In genomic region chr3:42579346-42579745, GRCh38 we compare ENCODE assay signal across 8 cellular contexts. TPM values are rescaled to one million over a fixed set of nuclear protein-coding genes. Genes with fewer than 3 reads are reported as not detected.
A peak's percentile ranks its signal among the peaks of the same experiment; 100 is the strongest.
DNase-seq lines count a peak whose midpoint lies in the region; ATAC-seq and TF ChIP-seq lines count a peak whose summit lies in the region.
"Not testable (repeated sequence)": the region's sequence is repeated elsewhere in the genome, so short reads cannot be mapped to it uniquely, and the experiment has no call there.

No MANE protein-coding gene starts in this region.

- H2AFZ ChIP-seq in OCI-LY7 (ENCODE audit: low read length) = not testable (repeated sequence)

- ATAC-seq in T-helper 17 cell, natural killer cell: not testable (repeated sequence)

- peaks cover 42 to 62% (median 60%) of the 10 kb centered on the region in 3 donors for H3K4me1 Mint-ChIP-seq in CD8-positive, alpha-beta memory T cell
- H3K4me1 Mint-ChIP-seq in T-helper 17 cell = peaks cover 42% of the 10 kb centered on the region
- H3K4me1 Mint-ChIP-seq in activated naive CD4-positive, alpha-beta T cell treated with anti-CD3 and anti-CD28 coated beads, Interleukin-2, amount 50 U/mL, for 24 hours = peaks cover 56% of the 10 kb centered on the region
- peaks cover 45 to 48% of the 10 kb centered on the region in 2 donors for H3K4me1 Mint-ChIP-seq in natural killer cell
- peaks cover 24% of the 10 kb centered on the region for H3K4me1 Mint-ChIP-seq in progenitor cell of endocrine pancreas (ENCODE audit: low read depth)

- peak overlapping the region; percentile 30; the same call in 1 of the 2 replicates for H3K9ac ChIP-seq in BLaER1

- H3K27me3 ChIP-seq in BLaER1; CD8-positive, alpha-beta memory T cell (ENCODE audit: insufficient read depth, low read length, poor library complexity, severe bottlenecking); effector memory CD4-positive, alpha-beta T cell (replicated peaks; ENCODE audit: control insufficient read depth, insufficient read depth, low read length, poor library complexity, severe bottlenecking): not testable (repeated sequence)

- H3K27ac ChIP-seq in BLaER1; CD8-positive, alpha-beta memory T cell (ENCODE audit: low read depth, low read length); OCI-LY7 (ENCODE audit: low read depth, low read length, poor library complexity, severe bottlenecking): not testable (repeated sequence)
- peak overlapping the region; percentile 93 for H3K27ac ChIP-seq in effector memory CD4-positive, alpha-beta T cell (ENCODE audit: insufficient read depth, low read length, poor library complexity, severe bottlenecking)

- peak overlapping the region in 1 of 7 donors; percentile 46 for H3K4me3 Mint-ChIP-seq in CD8-positive, alpha-beta memory T cell
- H3K4me3 Mint-ChIP-seq in T-helper 17 cell; activated naive CD4-positive, alpha-beta T cell treated with anti-CD3 and anti-CD28 coated beads, Interleukin-2, amount 50 U/mL, for 24 hours; natural killer cell: not testable (repeated sequence)
- peak overlapping the region; percentile 6 for H3K4me3 Mint-ChIP-seq in progenitor cell of endocrine pancreas (ENCODE audit: low read depth)

- H3K27ac Mint-ChIP-seq in CD8-positive, alpha-beta memory T cell = peak overlapping the region in 7 of 8 donors; percentile 68 to 98 (median 89)
- peak overlapping the region; percentile 100 for H3K27ac Mint-ChIP-seq in T-helper 17 cell
- peak overlapping the region; percentile 9 for H3K27ac Mint-ChIP-seq in activated naive CD4-positive, alpha-beta T cell treated with anti-CD3 and anti-CD28 coated beads, Interleukin-2, amount 50 U/mL, for 24 hours
- H3K27ac Mint-ChIP-seq in natural killer cell = peak overlapping the region; percentile 96 to 97
- not testable (repeated sequence) for H3K27ac Mint-ChIP-seq in progenitor cell of endocrine pancreas

- not testable (repeated sequence) for BruUV-seq in OCI-LY7 (replicated peaks; lab: Mats Ljungman, UMichigan)

- peaks cover 16 to 32% (median 24%) of the 10 kb centered on the region in 3 donors for H3K36me3 Mint-ChIP-seq in CD8-positive, alpha-beta memory T cell
- not testable (repeated sequence) for H3K36me3 Mint-ChIP-seq in T-helper 17 cell (ENCODE audit: low read depth)
- peaks cover 19% of the 10 kb centered on the region for H3K36me3 Mint-ChIP-seq in activated naive CD4-positive, alpha-beta T cell treated with anti-CD3 and anti-CD28 coated beads, Interleukin-2, amount 50 U/mL, for 24 hours
- H3K36me3 Mint-ChIP-seq in natural killer cell (peaks cover 15% of the 10 kb centered on the region), progenitor cell of endocrine pancreas (ENCODE audit: insufficient read depth) (peaks cover 29% of the 10 kb centered on the region)

- H3K9me2 ChIP-seq in OCI-LY7 (ENCODE audit: insufficient read depth, low read length) = not testable (repeated sequence)

- peaks cover 32% of the 10 kb centered on the region for H3K4me1 ChIP-seq in BLaER1
- peaks cover 30% of the 10 kb centered on the region for H3K4me1 ChIP-seq in CD8-positive, alpha-beta memory T cell (ENCODE audit: insufficient read depth, low read length)
- peaks cover 27% of the 10 kb centered on the region for H3K4me1 ChIP-seq in OCI-LY7 (ENCODE audit: insufficient read depth, low read length, poor library complexity, severe bottlenecking)
- H3K4me1 ChIP-seq in effector memory CD4-positive, alpha-beta T cell (ENCODE audit: control insufficient read depth, insufficient read depth, low read length, poor library complexity, severe bottlenecking) = not testable (repeated sequence)

- not testable (repeated sequence) for H4K20me1 ChIP-seq in BLaER1; OCI-LY7 (ENCODE audit: insufficient read depth, low read length)

- not testable (repeated sequence) for TF ChIP-seq CTCF in OCI-LY7 (conservative IDR thresholded peaks at IDR 0.05; ENCODE audit: low read length); natural killer cell (IDR thresholded peaks at IDR 0.05); progenitor cell of endocrine pancreas (IDR thresholded peaks at IDR 0.05; ENCODE audit: unreplicated experiment)

- not testable (repeated sequence) for H3K27me3 Mint-ChIP-seq in CD8-positive, alpha-beta memory T cell; T-helper 17 cell; activated naive CD4-positive, alpha-beta T cell treated with anti-CD3 and anti-CD28 coated beads, Interleukin-2, amount 50 U/mL, for 24 hours; natural killer cell (ENCODE audit: low read depth in 2 of 2); progenitor cell of endocrine pancreas

- H3K4me3 ChIP-seq in BLaER1; CD8-positive, alpha-beta memory T cell (ENCODE audit: low read length); OCI-LY7 (ENCODE audit: low read depth, low read length, poor library complexity, severe bottlenecking); effector memory CD4-positive, alpha-beta T cell (ENCODE audit: insufficient read depth, low read depth, low read length, poor library complexity, severe bottlenecking): not testable (repeated sequence)

- peaks cover 18% of the 10 kb centered on the region for H3K9me3 ChIP-seq in BLaER1
- not testable (repeated sequence) for H3K9me3 ChIP-seq in CD8-positive, alpha-beta memory T cell (ENCODE audit: low read length); T-helper 17 cell (ENCODE audit: control insufficient read depth, low read length, poor library complexity, severe bottlenecking); effector memory CD4-positive, alpha-beta T cell (ENCODE audit: control insufficient read depth, low read length)
- H3K9me3 ChIP-seq in OCI-LY7 (ENCODE audit: low read length) = peaks cover 18% of the 10 kb centered on the region

- POLR2A ChIA-PET in CD8-positive, alpha-beta memory T cell (lab: Charles Lee) = interaction anchor here (0.9 kb wide), 1 partner anchor 22 kb away, joined by 3 read pairs; no protein-coding TSS in a partner anchor
- POLR2A ChIA-PET in OCI-LY7 (lab: Charles Lee) = interaction anchor here (0.7 to 1.4 kb wide), 4 partner anchors 11 to 226 kb away, joined by 3 to 4 read pairs (median 4); partner anchors contain the start of gene SS18L2

- peaks cover 39% of the 10 kb centered on the region; the same call in 1 of the 2 replicates for H3K79me2 ChIP-seq in OCI-LY7 (ENCODE audit: insufficient read depth, low read depth, low read length)

- DNase-seq in CD8-positive, alpha-beta memory T cell; OCI-LY7 (ENCODE audit: low spot score); T-helper 17 cell; effector memory CD4-positive, alpha-beta T cell; natural killer cell; progenitor cell of endocrine pancreas (ENCODE audit: low spot score, unreplicated experiment): not testable (repeated sequence)

- intact Hi-C loops in OCI-LY7 (cut with micrococcal nuclease; ENCODE audit: unreplicated experiment); natural killer cell (cut with micrococcal nuclease): not testable (repeated sequence)

- not testable (repeated sequence) for H3K4me2 ChIP-seq in BLaER1
- H3K4me2 ChIP-seq in OCI-LY7 (ENCODE audit: low read length) = peak overlapping the region; percentile 96; the same call in 1 of the 2 replicates

- CTCF ChIA-PET in CD8-positive, alpha-beta memory T cell (lab: Charles Lee) = interaction anchor here (1.6 to 1.7 kb wide), 2 partner anchors 33 to 166 kb away, joined by 3 read pairs; no protein-coding TSS in a partner anchor
- CTCF ChIA-PET in OCI-LY7 (lab: Charles Lee; ENCODE audit: unreplicated experiment) = interaction anchor here (1.1 kb wide), 1 partner anchor 21 kb away, joined by 3 read pairs; the partner anchor contains the start of gene NKTR

- peaks cover 9 to 13% (median 12%) of the 10 kb centered on the region in 5 donors for H3K9me3 Mint-ChIP-seq in CD8-positive, alpha-beta memory T cell
- H3K9me3 Mint-ChIP-seq in activated naive CD4-positive, alpha-beta T cell treated with anti-CD3 and anti-CD28 coated beads, Interleukin-2, amount 50 U/mL, for 24 hours; natural killer cell: not testable (repeated sequence)
- peaks cover 13% of the 10 kb centered on the region for H3K9me3 Mint-ChIP-seq in progenitor cell of endocrine pancreas (ENCODE audit: low read depth)

- peaks cover 34% of the 10 kb centered on the region for H3K36me3 ChIP-seq in BLaER1
- not testable (repeated sequence) for H3K36me3 ChIP-seq in CD8-positive, alpha-beta memory T cell (ENCODE audit: insufficient read depth, low read length)
- peaks cover 36% of the 10 kb centered on the region for H3K36me3 ChIP-seq in OCI-LY7 (ENCODE audit: insufficient read depth, low read length)
- H3K36me3 ChIP-seq in effector memory CD4-positive, alpha-beta T cell (ENCODE audit: control insufficient read depth, insufficient read depth, low read length) = peaks cover 11% of the 10 kb centered on the region

RNA-seq across cellular contexts. Expression of gene SEC22C, which starts 2.4 kb away (rescaled TPM):
- total RNA-seq in CD8-positive, alpha-beta memory T cell = 10 to 100 TPM; 52.6 to 53.6 TPM
- 45.5 TPM for polyA plus RNA-seq in CD8-positive, alpha-beta memory T cell
- 30.0 and 33.0 TPM in 2 replicates for total RNA-seq in OCI-LY7 (2014; rRNA removed; shearing (Covaris generic))
- 36.2 and 39.5 TPM in 2 replicates for total RNA-seq in OCI-LY7 (2022)
- total RNA-seq in T-helper 17 cell = 10 to 100 TPM; 83.2 to 84.5 TPM
- 10 to 100 TPM; 51.3 to 60.4 (median 55.9) TPM for total RNA-seq in natural killer cell
- total RNA-seq in progenitor cell of endocrine pancreas = 36.9 and 40.2 TPM in 2 replicates

RNA-seq across cellular contexts. Expression of gene SS18L2, which starts 11.3 kb away (rescaled TPM):
- 10 to 100 TPM; 80.4 to 80.7 TPM for total RNA-seq in CD8-positive, alpha-beta memory T cell
- 159 TPM for polyA plus RNA-seq in CD8-positive, alpha-beta memory T cell
- total RNA-seq in OCI-LY7 (2014; rRNA removed; shearing (Covaris generic)) = 44.1 and 48.9 TPM in 2 replicates
- total RNA-seq in OCI-LY7 (2022) (58.1 and 66.5 TPM in 2 replicates), T-helper 17 cell (10 to 100 TPM; 42.7 to 49.1 TPM), natural killer cell (10 to 100 TPM; 33.5 to 47.6 (median 33.9) TPM), progenitor cell of endocrine pancreas (39.5 and 43.9 TPM in 2 replicates)

RNA-seq across cellular contexts. Expression of gene NKTR, which starts 21.1 kb away (rescaled TPM):
- 10 to 100 TPM; 54.1 to 58.2 TPM for total RNA-seq in CD8-positive, alpha-beta memory T cell
- polyA plus RNA-seq in CD8-positive, alpha-beta memory T cell = 15.8 TPM
- total RNA-seq in OCI-LY7 (2014; rRNA removed; shearing (Covaris generic)) = 85.1 and 90.2 TPM in 2 replicates
- total RNA-seq in OCI-LY7 (2022) = 154 and 167 TPM in 2 replicates
- total RNA-seq in T-helper 17 cell = 100 to 1,000 TPM; 240 to 241 TPM
- total RNA-seq in natural killer cell = 100 to 1,000 TPM; 212 to 252 (median 217) TPM
- 142 and 155 TPM in 2 replicates for total RNA-seq in progenitor cell of endocrine pancreas
